ENCODE assay signal across 9 cellular contexts in genomic region chr1:164337885-164338284, GRCh38.
"Had no signal": no experiment of that assay in that cellular context is flagged by ENCODE, and none has a peak within 500 bp of the region (broad histone marks: within the 10 kb centered on the region; RNA-seq: fewer than 3 reads in every experiment).

No MANE protein-coding gene starts in this region.

- DNase-seq: activated CD4-positive, alpha-beta memory T cell treated with anti-CD3 and anti-CD28 coated beads, Interleukin-2, amount 10 ng/mL, durations not matched to agents 7 days and 5 days; activated CD8-positive, alpha-beta memory T cell treated with anti-CD3 and anti-CD28 coated beads, Interleukin-2, amount 50 U/mL, for 4 hours; activated naive CD8-positive, alpha-beta T cell treated with anti-CD3 and anti-CD28 coated beads, Interleukin-2, amount 10 ng/mL, durations not matched to agents 7 days and 5 days; activated T-cell treated with anti-CD3 and anti-CD28 coated beads, Interleukin-2, amount 50 U/mL, for 72 hours; aorta; glutamatergic neuron; left ventricle myocardium superior; T-helper 9 cell had no signal

- ATAC-seq: activated T-cell treated with anti-CD3 and anti-CD28 coated beads, Interleukin-2, amount 50 U/mL, for 72 hours; left ventricle myocardium superior had no signal

- FAIRE-seq: islet of Langerhans had no signal
